8 cellular contexts compared by ENCODE assay signal in genomic region chr13:50910483-50910805, GRCh38. TPM values are rescaled to one million over a fixed set of nuclear protein-coding genes. Genes with fewer than 3 reads are reported as not detected.
DNase-seq lines count a peak whose midpoint lies in the region; ATAC-seq and TF ChIP-seq lines count a peak whose summit lies in the region.

No MANE protein-coding gene starts in this region.

- H3K79me2 ChIP-seq in SK-N-SH (ENCODE audit: insufficient read depth): peaks cover 49% of the 10 kb centered on the region

- DNase-seq in NCI-H2171 treated with DMSO at 0.1 percent for 48 hours (lab: John Stamatoyannopoulos, UW) (peak; percentile 45), NCI-H2171 (lab: John Stamatoyannopoulos, UW) (no peak), HL-60 (ENCODE audit: low read depth in 1 of 2, low spot score in 1 of 2) (peak in 1 of 2 experiments; percentile 66), SK-N-SH (peak; percentile 73), erythroblast (lab: John Stamatoyannopoulos, UW) (peak; percentile 81 to 86)
- no peak for DNase-seq in activated CD4-positive, alpha-beta T cell treated with anti-CD3 and anti-CD28 coated beads, Interleukin-2, amount 50 U/mL, for 48 hours

- H3K27ac ChIP-seq in HL-60 (replicated peaks) (peak overlapping the region; percentile 99), SK-N-SH (ENCODE audit: low read depth in 2 of 2, low read length in 1 of 2) (peak overlapping the region; percentile 73 to 80), muscle layer of colon (ENCODE audit: low read depth, low read length) (peak overlapping the region; percentile 84)

- H2AFZ ChIP-seq in SK-N-SH (ENCODE audit: low read depth): peak overlapping the region; percentile 94

- no peak for TF ChIP-seq POLR2A in erythroblast (IDR thresholded peaks at IDR 0.05; ENCODE audit: low read length)

- CTCF ChIA-PET in SK-N-SH (lab: Yijun Ruan, JAX): interaction anchor here (2.2 to 6.1 kb wide), 7 partner anchors 12 to 932 kb away, joined by 7 to 47 read pairs (median 32); no protein-coding TSS in a partner anchor

- H3K9me3 ChIP-seq in SK-N-SH: no peaks in the 10 kb centered on the region
- no peaks in the 10 kb centered on the region for H3K9me3 ChIP-seq in muscle layer of colon (ENCODE audit: low read length)

- H3K27me3 ChIP-seq in HL-60 (ENCODE audit: insufficient read depth, poor library complexity, severe bottlenecking) (no peaks in the 10 kb centered on the region), SK-N-SH (ENCODE audit: insufficient read depth) (no peaks in the 10 kb centered on the region), muscle layer of colon (ENCODE audit: control insufficient read depth in 1 of 2, insufficient read depth in 2 of 2, low read length in 2 of 2) (no peaks in the 10 kb centered on the region)

- H3K36me3 ChIP-seq in SK-N-SH (replicated peaks in 1 of 2; ENCODE audit: control insufficient read depth in 1 of 2, insufficient read depth in 2 of 2, low read length in 1 of 2): no peaks in the 10 kb centered on the region
- no peaks in the 10 kb centered on the region for H3K36me3 ChIP-seq in muscle layer of colon (ENCODE audit: insufficient read depth, low read length)

- POLR2A ChIA-PET in SK-N-SH (lab: Yijun Ruan, JAX): no interaction called here

- ATAC-seq in GM19397 (IDR thresholded peaks at IDR 0.05; ENCODE audit: unreplicated experiment): no peak

- no peak for TF ChIP-seq EP300 in SK-N-SH (IDR thresholded peaks at IDR 0.05; ENCODE audit: borderline replicate concordance in 1 of 2, low read depth in 1 of 2, low read length in 1 of 2)

- 10% methylated on average over 5 of the region's 13 CpGs for WGBS in SK-N-SH (ENCODE audit: low lambda C conversion rate)

- peak overlapping the region; percentile 97 for H3K4me2 ChIP-seq in SK-N-SH

- H3F3A ChIP-seq in SK-N-SH (replicated peaks; ENCODE audit: insufficient read depth): peaks cover 6% of the 10 kb centered on the region

- H3K4me1 ChIP-seq in SK-N-SH (ENCODE audit: control insufficient read depth in 1 of 2, insufficient read depth in 2 of 2, low read depth in 1 of 2, low read length in 1 of 2) (peaks cover 7 to 19% of the 10 kb centered on the region in 2 experiments), muscle layer of colon (ENCODE audit: insufficient read depth, low read length) (peaks cover 42% of the 10 kb centered on the region)

- no peak; the same call in 1 of the 2 replicates for TF ChIP-seq RAD21 in SK-N-SH (IDR thresholded peaks at IDR 0.05; ENCODE audit: low read length)

- TF ChIP-seq CTCF in HL-60 (IDR thresholded peaks at IDR 0.05; ENCODE audit: insufficient read depth, low read length) (no peak), SK-N-SH (IDR thresholded peaks at IDR 0.05) (peak; percentile 15; the same call in 1 of the 2 replicates)

- H4K20me1 ChIP-seq in SK-N-SH (ENCODE audit: insufficient read depth): no peaks in the 10 kb centered on the region

- H3K9ac ChIP-seq in SK-N-SH: peak overlapping the region; percentile 89
- peak overlapping the region; percentile 87 for H3K9ac ChIP-seq in muscle layer of colon (ENCODE audit: low read length)

- peak overlapping the region; percentile 49 for H3K4me3 ChIP-seq in HL-60 (replicated peaks; ENCODE audit: insufficient read depth, low read length)
- peak overlapping the region; percentile 84 for H3K4me3 ChIP-seq in SK-N-SH (ENCODE audit: low read depth in 2 of 2, low read length in 1 of 2)
- peak overlapping the region; percentile 51 to 81 for H3K4me3 ChIP-seq in muscle layer of colon (ENCODE audit: low read depth in 1 of 2, low read length in 2 of 2)

- no peaks in the 10 kb centered on the region for H3K9me2 ChIP-seq in SK-N-SH

TF ChIP-seq in SK-N-SH, 30 proteins besides CTCF, POLR2A, EP300 and RAD21:
- TF ChIP-seq MEF2A (IDR thresholded peaks at IDR 0.05; ENCODE audit: borderline replicate concordance, low read depth) (no peak), USF2 (IDR thresholded peaks at IDR 0.05; ENCODE audit: borderline replicate concordance, low read depth, low read length) (no peak), TAF1 (IDR thresholded peaks at IDR 0.05; ENCODE audit: borderline replicate concordance, low read depth, low read length) (0 out of 2 replicates have a peak, but pooled peaks have one; percentile 1), ELF1 (IDR thresholded peaks at IDR 0.05) (no peak; the same call in 1 of the 2 replicates), MAX (IDR thresholded peaks at IDR 0.05; ENCODE audit: low read depth) (no peak; the same call in none of the 2 replicates), MXI1 (IDR thresholded peaks at IDR 0.05; ENCODE audit: low read depth, low read length) (no peak), NFIC (IDR thresholded peaks at IDR 0.05; ENCODE audit: borderline replicate concordance) (no peak)

RNA-seq across cellular contexts. Expression of gene RNASEH2B, which starts 0.9 kb away (rescaled TPM):
- polyA plus RNA-seq in SK-N-SH (2012; rRNA removed): 13.0 and 18.3 TPM in 2 replicates
- 23.8 and 34.0 TPM in 2 replicates for polyA plus RNA-seq in SK-N-SH (2012; cell fraction: cytosol; rRNA removed)
- polyA plus RNA-seq in SK-N-SH (2012; cell fraction: nucleus; rRNA removed): 9.5 and 14.8 TPM in 2 replicates

Comparison
In these comparisons a context has a peak if more than half of its experiments do, and no peak if none do; other contexts are left out.
1. DNase-seq: peak in NCI-H2171 treated with DMSO at 0.1 percent for 48 hours (single experiment), SK-N-SH (single experiment) and erythroblast (2 of 2); none in NCI-H2171 (single experiment) and activated CD4-positive, alpha-beta T cell treated with anti-CD3 and anti-CD28 coated beads, Interleukin-2, amount 50 U/mL, for 48 hours (0 of 2).
2. Peak in every context shown above with its lines, with median percentiles within 50 percentile points of each other: H3K27ac ChIP-seq and H3K4me3 ChIP-seq.